ENCODE assay signal across 28 cellular contexts in genomic region chr4:6956087-6956433, GRCh38. TPM values are rescaled to one million over a fixed set of nuclear protein-coding genes. Genes with fewer than 3 reads are reported as not detected.
A peak's percentile ranks its signal among the peaks of the same experiment; 100 is the strongest.
DNase-seq lines count a peak whose midpoint lies in the region; ATAC-seq and TF ChIP-seq lines count a peak whose summit lies in the region.
"Had no signal": no experiment of that assay in that cellular context is flagged by ENCODE, and none has a peak within 500 bp of the region (broad histone marks: within the 10 kb centered on the region; RNA-seq: fewer than 3 reads in every experiment).

No MANE protein-coding gene starts in this region.

- POLR2A ChIA-PET in SK-N-SH (lab: Yijun Ruan, JAX) = no interaction called here

- no peak overlapping the region for H2AFZ ChIP-seq in SK-N-SH (ENCODE audit: low read depth)
- H2AFZ ChIP-seq in GM23248 = no peak overlapping the region

- no peak for TF ChIP-seq EP300 in SK-N-SH (IDR thresholded peaks at IDR 0.05; ENCODE audit: borderline replicate concordance in 1 of 2, low read depth in 1 of 2, low read length in 1 of 2)
- TF ChIP-seq EP300 in upper lobe of left lung (IDR thresholded peaks at IDR 0.05) = no peak

- H3K9ac ChIP-seq in SK-N-SH = no peak overlapping the region
- H3K9ac ChIP-seq in colonic mucosa (ENCODE audit: low read depth in 2 of 2, low read length in 2 of 2) = peak overlapping the region in 1 of 2 donors; percentile 4
- H3K9ac ChIP-seq in GM23248 = no peak overlapping the region

- H3K4me1 ChIP-seq in SK-N-SH (ENCODE audit: control insufficient read depth in 1 of 2, insufficient read depth in 2 of 2, low read depth in 1 of 2, low read length in 1 of 2) = peaks cover 0 to 9% of the 10 kb centered on the region in 2 experiments; a peak in 1 of 4 replicates
- H3K4me1 ChIP-seq in colonic mucosa = peaks cover 9% of the 10 kb centered on the region
- H3K4me1 ChIP-seq in lower lobe of right lung = peaks cover 28% of the 10 kb centered on the region
- H3K4me1 ChIP-seq in upper lobe of left lung = peaks cover 5 to 37% (median 27%) of the 10 kb centered on the region in 4 donors
- 0 out of 2 replicates have a peak, but pooled peaks cover 3% of the 10 kb centered on the region for H3K4me1 ChIP-seq in GM23248 (ENCODE audit: insufficient read depth)

- H3K36me3 ChIP-seq in SK-N-SH (replicated peaks in 1 of 2; ENCODE audit: control insufficient read depth in 1 of 2, insufficient read depth in 2 of 2, low read length in 1 of 2) (no peaks in the 10 kb centered on the region), colonic mucosa (no peaks in the 10 kb centered on the region), lower lobe of right lung (no peaks in the 10 kb centered on the region), upper lobe of left lung (no peaks in the 10 kb centered on the region), GM23248 (ENCODE audit: low read depth) (no peaks in the 10 kb centered on the region)
- H3K36me3 ChIP-seq: Peyer's patch, tibial nerve had no signal

- H3K27ac ChIP-seq in SK-N-SH (ENCODE audit: low read depth in 2 of 2, low read length in 1 of 2) (no peak overlapping the region), colonic mucosa (no peak overlapping the region), lower lobe of right lung (peak overlapping the region; percentile 68), upper lobe of left lung (peak overlapping the region; percentile 5 to 74 (median 42)), GM23248 (no peak overlapping the region)

- H3K4me3 ChIP-seq in SK-N-SH (ENCODE audit: low read depth in 2 of 2, low read length in 1 of 2) (no peak overlapping the region), colonic mucosa (no peak overlapping the region), lower lobe of right lung (no peak overlapping the region), upper lobe of left lung (no peak overlapping the region), GM23248 (no peak overlapping the region)
- H3K4me3 ChIP-seq: mucosa of descending colon, Peyer's patch, tibial nerve had no signal

- no peak for TF ChIP-seq CTCF in SK-N-SH (IDR thresholded peaks at IDR 0.05)
- no peak for TF ChIP-seq CTCF in colonic mucosa (IDR thresholded peaks at IDR 0.05)
- TF ChIP-seq CTCF in lower lobe of right lung (IDR thresholded peaks at IDR 0.05) = no peak
- no peak for TF ChIP-seq CTCF in upper lobe of left lung (IDR thresholded peaks at IDR 0.05)

- WGBS in SK-N-SH (ENCODE audit: low lambda C conversion rate) = 95% methylated on average over 6 of the region's 6 CpGs
- WGBS in upper lobe of left lung, 2 donors = 77 to 92% methylated on average over 6 of the region's 6 CpGs
- WGBS in GM23248 (ENCODE audit: low coverage in 1 of 2, low lambda C conversion rate in 2 of 2, missing lambda C conversion rate in 2 of 2), 2 experiments = 89% methylated on average over 6 of the region's 6 CpGs

- H3K9me2 ChIP-seq in SK-N-SH (no peaks in the 10 kb centered on the region), GM23248 (ENCODE audit: insufficient read depth) (no peaks in the 10 kb centered on the region)

- in situ Hi-C loops in GM23248 (cut with MboI) = no loop called here

- no peak for TF ChIP-seq POLR2A in upper lobe of left lung (IDR thresholded peaks at IDR 0.05)

- no peaks in the 10 kb centered on the region for H3F3A ChIP-seq in SK-N-SH (replicated peaks; ENCODE audit: insufficient read depth)
- no peaks in the 10 kb centered on the region for H3F3A ChIP-seq in GM23248 (ENCODE audit: insufficient read depth)

- no peak for TF ChIP-seq RAD21 in SK-N-SH (IDR thresholded peaks at IDR 0.05; ENCODE audit: low read length)

- H3K4me2 ChIP-seq in SK-N-SH (no peak overlapping the region), GM23248 (ENCODE audit: unreplicated experiment) (no peak overlapping the region)

- H3K27me3 ChIP-seq in SK-N-SH (ENCODE audit: insufficient read depth) (no peaks in the 10 kb centered on the region), colonic mucosa (no peaks in the 10 kb centered on the region), lower lobe of right lung (ENCODE audit: low read depth) (no peaks in the 10 kb centered on the region), upper lobe of left lung (no peaks in the 10 kb centered on the region), GM23248 (replicated peaks; ENCODE audit: insufficient read depth) (no peaks in the 10 kb centered on the region)
- H3K27me3 ChIP-seq: Peyer's patch, tibial nerve had no signal

- CTCF ChIA-PET in SK-N-SH (lab: Yijun Ruan, JAX) = interaction anchor here (0.7 to 3.4 kb wide), 4 partner anchors 19 to 115 kb away, joined by 3 to 18 read pairs (median 3); no protein-coding TSS in a partner anchor

- H3K79me2 ChIP-seq in SK-N-SH (ENCODE audit: insufficient read depth) (peaks cover 3% of the 10 kb centered on the region; the same call in 1 of the 2 replicates), GM23248 (ENCODE audit: insufficient read depth) (peaks cover 27% of the 10 kb centered on the region)

- intact Hi-C loops in colonic mucosa (cut with DNase I) = no loop called here
- intact Hi-C loops in lower lobe of right lung (cut with DNase I) = no loop called here

- DNase-seq in SK-N-SH (peak; percentile 6), colonic mucosa (peak; percentile 16), lower lobe of right lung (no peak), upper lobe of left lung (no peak), GM23248 (no peak), NCI-H1436 treated with DMSO at 0.1 percent for 48 hours (lab: John Stamatoyannopoulos, UW) (no peak)
- DNase-seq: 8988T; activated CD4-positive, alpha-beta memory T cell treated with anti-CD3 and anti-CD28 coated beads for 36 hours; activated CD4-positive, CD25-positive, alpha-beta regulatory T cell treated with anti-CD3 and anti-CD28 coated beads, Interleukin-2, amount 50 U/mL, for 72 hours; CD8-positive, alpha-beta T cell; central memory CD4-positive, alpha-beta T cell; DMS153; hypothalamus; immature natural killer cell; NCI-H1048; NCI-H1930; NCI-H526 treated with DMSO at 0.1 percent for 48 hours; retina; SIG-M5; small intestine; stimulated activated CD4-positive, alpha-beta T cell treated with anti-CD3 and anti-CD28 coated beads, Interleukin-1b, Interleukin-23, amount 100 ng/mL, for 48 hours; stimulated activated CD8-positive, alpha-beta memory T cell treated with anti-CD3 and anti-CD28 coated beads, Interleukin-4, amount 100 ng/mL, for 48 hours; stimulated activated naive CD8-positive, alpha-beta T cell treated with anti-CD3 and anti-CD28 coated beads, Interleukin-15, amount 100 ng/mL, for 72 hours had no signal

- ATAC-seq in SK-N-SH treated with all-trans-retinoic acid at 6 μM for 48 hours = no peak
- peak; percentile 46 to 50 for ATAC-seq in lower lobe of right lung
- ATAC-seq in upper lobe of left lung (ENCODE audit: low FRiP score in 2 of 2) = no peak
- ATAC-seq in HG02759 (IDR thresholded peaks at IDR 0.05; ENCODE audit: unreplicated experiment) = no peak
- ATAC-seq: CD8-positive, alpha-beta T cell had no signal

- H4K20me1 ChIP-seq in SK-N-SH (ENCODE audit: insufficient read depth) (no peaks in the 10 kb centered on the region), GM23248 (ENCODE audit: insufficient read depth) (no peaks in the 10 kb centered on the region)

- H3K9me3 ChIP-seq in SK-N-SH (no peaks in the 10 kb centered on the region), colonic mucosa (no peaks in the 10 kb centered on the region), lower lobe of right lung (no peaks in the 10 kb centered on the region), upper lobe of left lung (no peaks in the 10 kb centered on the region), GM23248 (ENCODE audit: low read depth) (no peaks in the 10 kb centered on the region)
- H3K9me3 ChIP-seq: mucosa of descending colon, Peyer's patch, tibial nerve had no signal

TF ChIP-seq in SK-N-SH, 30 proteins besides CTCF, POLR2A, EP300 and RAD21 (continues in another document):
- TF ChIP-seq MXI1 (IDR thresholded peaks at IDR 0.05; ENCODE audit: low read depth, low read length) (no peak), GATA2 (CRISPR knock-in tag; IDR thresholded peaks at IDR 0.05) (no peak), RCOR1 (IDR thresholded peaks at IDR 0.05; ENCODE audit: low read length) (no peak), FOXM1 (IDR thresholded peaks at IDR 0.05; ENCODE audit: low read depth) (no peak), TCF12 (IDR thresholded peaks at IDR 0.05) (no peak), PBX3 (IDR thresholded peaks at IDR 0.05) (no peak), GABPA (IDR thresholded peaks at IDR 0.05; ENCODE audit: low read depth) (no peak)

TF ChIP-seq in SK-N-SH treated with all-trans-retinoic acid at 6 μM for 48 hours, 23 proteins besides CTCF, POLR2A, EP300 and RAD21 (continues in another document):
- no peak for TF ChIP-seq CREB5 (CRISPR knock-in tag; IDR thresholded peaks at IDR 0.05; ENCODE audit: low read depth)
- TF ChIP-seq ZNF8 (CRISPR knock-in tag; IDR thresholded peaks at IDR 0.05) = no peak

RNA-seq across cellular contexts. Expression of gene TBC1D14, which starts 46.4 kb away (rescaled TPM):
- polyA plus RNA-seq in SK-N-SH (2012; rRNA removed) (39.5 and 42.6 TPM in 2 replicates), GM23248 (2016; fragmentation: Nextera tagmentation; extraction: Ambion mirVana) (20.0 and 20.4 TPM in 2 replicates)
- polyA plus RNA-seq in SK-N-SH (2012; cell fraction: cytosol; rRNA removed) = 36.7 and 40.6 TPM in 2 replicates
- 33.3 and 35.7 TPM in 2 replicates for polyA plus RNA-seq in SK-N-SH (2012; cell fraction: nucleus; rRNA removed)
- total RNA-seq in colonic mucosa (10 to 100 TPM; 43.2 to 46.6 TPM), lower lobe of right lung (60.7 TPM), upper lobe of left lung (10 to 100 TPM; 47.7 to 61.8 (median 57.8) TPM)
- total RNA-seq in GM23248 (2014; rRNA removed; shearing (Covaris generic)) = 39.1 and 48.7 TPM in 2 replicates

Comparison
In these comparisons a context has a peak if more than half of its experiments do, and no peak if none do; other contexts are left out.
1. DNase-seq: peak in SK-N-SH (single experiment) and colonic mucosa (single experiment); none in lower lobe of right lung (single experiment), upper lobe of left lung (0 of 2), GM23248 (single experiment) and NCI-H1436 treated with DMSO at 0.1 percent for 48 hours (single experiment).
2. H3K27ac ChIP-seq: peak in lower lobe of right lung (single experiment) and upper lobe of left lung (4 of 4); none in SK-N-SH (0 of 2), colonic mucosa (single experiment) and GM23248 (single experiment).
3. ATAC-seq: peak in lower lobe of right lung (2 of 2); none in SK-N-SH treated with all-trans-retinoic acid at 6 μM for 48 hours (single experiment), upper lobe of left lung (0 of 2) and HG02759 (single experiment).